ENCODE assay signal across 9 cellular contexts in the genomic region with DNA sequence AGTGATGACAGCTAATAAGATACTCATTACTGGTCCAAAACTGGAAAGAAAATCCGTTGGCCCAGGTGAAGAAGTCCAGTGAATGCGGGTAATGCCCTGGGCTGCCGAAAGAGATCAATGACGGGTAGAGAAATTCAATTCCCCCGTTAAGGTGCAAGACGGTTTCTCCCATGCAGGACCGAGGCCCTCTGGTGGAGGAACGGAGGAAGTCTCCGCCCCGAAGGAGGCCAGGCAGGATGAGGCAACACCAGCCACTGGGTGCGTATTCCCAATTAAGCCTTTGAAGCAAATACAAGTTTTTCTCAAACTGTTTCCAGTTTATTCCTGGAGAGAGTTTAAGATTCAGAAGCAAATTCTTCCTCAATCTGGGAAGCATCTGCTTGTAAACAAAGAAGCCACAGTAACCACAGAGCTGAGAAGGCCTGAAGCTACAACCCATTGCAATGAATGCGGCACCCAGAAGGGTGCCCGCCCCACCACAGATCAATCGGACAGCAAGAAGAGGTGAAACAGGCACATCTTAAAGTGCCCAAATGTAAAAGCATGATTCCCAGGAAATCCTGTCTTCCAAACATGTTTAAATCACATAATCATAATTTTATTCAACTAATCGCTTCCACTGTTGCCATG.
DNase-seq lines count a peak whose midpoint lies in the region; ATAC-seq, FAIRE-seq and TF ChIP-seq lines count a peak whose summit lies in the region.
"Had no signal": no experiment of that assay in that cellular context is flagged by ENCODE, and none has a peak within 500 bp of the region (broad histone marks: within the 10 kb centered on the region; RNA-seq: fewer than 3 reads in every experiment).

No MANE protein-coding gene starts in this region.

- ATAC-seq in GM21526 (IDR thresholded peaks at IDR 0.05; ENCODE audit: low FRiP score, unreplicated experiment), result peak; percentile 65
- ATAC-seq in omental fat pad (ENCODE audit: low FRiP score), result peak; percentile 80

- H3K9me3 ChIP-seq in Caco-2 (no peaks in the 10 kb centered on the region), MG63 (no peaks in the 10 kb centered on the region), suprapubic skin (no peaks in the 10 kb centered on the region)

- H3K27ac Mint-ChIP-seq in Caco-2 (ENCODE audit: unreplicated experiment), result peak overlapping the region; percentile 55
- H3K27ac Mint-ChIP-seq: activated naive CD8-positive, alpha-beta T cell had no signal

- H3K4me3 ChIP-seq in Caco-2 (ENCODE audit: low read depth, low read length), result no peak overlapping the region
- no peak overlapping the region for H3K4me3 ChIP-seq in MG63
- no peak overlapping the region for H3K4me3 ChIP-seq in suprapubic skin

- H3K27me3 ChIP-seq in Caco-2 (replicated peaks; ENCODE audit: control insufficient read depth, insufficient read depth, low read length) (no peaks in the 10 kb centered on the region), MG63 (no peaks in the 10 kb centered on the region), suprapubic skin (no peaks in the 10 kb centered on the region)

- intact Hi-C loops in Caco-2 (cut with micrococcal nuclease; ENCODE audit: unreplicated experiment), result loop anchor here (1.0 to 5.0 kb wide), 4 partner anchors 61 to 410 kb away; no protein-coding TSS in a partner anchor

- H3K4me3 Mint-ChIP-seq in Caco-2 (ENCODE audit: unreplicated experiment), result no peak overlapping the region
- H3K4me3 Mint-ChIP-seq: activated naive CD8-positive, alpha-beta T cell had no signal

- TF ChIP-seq EP300 in suprapubic skin (IDR thresholded peaks at IDR 0.05), result no peak

- no peak for FAIRE-seq in frontal cortex (lab: Jason Lieb, UNC)

- POLR2A ChIA-PET in Caco-2 (lab: Charles Lee), result interaction anchor here (0.9 kb wide), 1 partner anchor 395 kb away, joined by 3 read pairs; no protein-coding TSS in a partner anchor

- peaks cover 6% of the 10 kb centered on the region for H3K4me1 Mint-ChIP-seq in Caco-2 (ENCODE audit: low read depth, unreplicated experiment)

- 18% methylated on average over 15 of the region's 15 CpGs for WGBS in suprapubic skin

- H3K36me3 Mint-ChIP-seq in Caco-2 (ENCODE audit: insufficient read depth, unreplicated experiment), result no peaks in the 10 kb centered on the region
- H3K36me3 Mint-ChIP-seq: activated naive CD8-positive, alpha-beta T cell had no signal

- peak overlapping the region; percentile 68 for H3K27ac ChIP-seq in suprapubic skin

- BruUV-seq in Caco-2 (replicated peaks; lab: Mats Ljungman, UMichigan), result no TSS peak

- CTCF ChIA-PET in Caco-2 (lab: Charles Lee), result interaction anchor here (1.0 to 1.8 kb wide), 3 partner anchors 61 to 298 kb away, joined by 4 to 7 read pairs (median 5); no protein-coding TSS in a partner anchor

- H3K4me1 ChIP-seq in Caco-2 (no peaks in the 10 kb centered on the region), suprapubic skin (peaks cover 33% of the 10 kb centered on the region)

- no peaks in the 10 kb centered on the region for H3K36me3 ChIP-seq in Caco-2 (ENCODE audit: control insufficient read depth, insufficient read depth, low read length)
- H3K36me3 ChIP-seq in MG63, result no peaks in the 10 kb centered on the region
- H3K36me3 ChIP-seq in suprapubic skin, result no peaks in the 10 kb centered on the region

- TF ChIP-seq CTCF in Caco-2 (IDR thresholded peaks at IDR 0.05; ENCODE audit: insufficient read depth in 1 of 2, low read depth in 1 of 2, low read length in 1 of 2, severe bottlenecking in 1 of 2, unreplicated experiment in 1 of 2), result peak; percentile 80 to 93
- TF ChIP-seq CTCF in omental fat pad (IDR thresholded peaks at IDR 0.05), result peak in 2 of 3 donors; percentile 6 to 60
- peak; percentile 86 to 93 for TF ChIP-seq CTCF in suprapubic skin (IDR thresholded peaks at IDR 0.05)

- no peaks in the 10 kb centered on the region for H3K27me3 Mint-ChIP-seq in Caco-2 (ENCODE audit: insufficient read depth, unreplicated experiment)
- H3K27me3 Mint-ChIP-seq: activated naive CD8-positive, alpha-beta T cell had no signal

- peak; percentile 79 to 85 for DNase-seq in Caco-2
- DNase-seq in MG63, result peak; percentile 62
- peak; percentile 76 for DNase-seq in SHP77 treated with DMSO at 0.1 percent for 48 hours (lab: John Stamatoyannopoulos, UW)
- peak; percentile 59 for DNase-seq in activated effector memory CD4-positive, alpha-beta T cell treated with Interleukin-2 at 50 U/mL for 16 hours
- peak; percentile 53 to 62 for DNase-seq in frontal cortex (ENCODE audit: low spot score in 2 of 2)
- DNase-seq in omental fat pad (ENCODE audit: low spot score), result no peak
- peak; percentile 89 to 94 for DNase-seq in suprapubic skin (ENCODE audit: low spot score in 2 of 2)

- H3K9me3 Mint-ChIP-seq in Caco-2 (ENCODE audit: unreplicated experiment), result no peaks in the 10 kb centered on the region

- TF ChIP-seq POLR2A in suprapubic skin (IDR thresholded peaks at IDR 0.05), result no peak

Comparison
In these comparisons a context has a peak if more than half of its experiments do, and no peak if none do; other contexts are left out.
1. CTCF ChIP-seq: peak in every context shown above with its lines; median percentile 90 in suprapubic skin; 86 in Caco-2; 33 in omental fat pad.